Comparison of ENCODE assay signal across 11 cellular contexts in the genomic region with DNA sequence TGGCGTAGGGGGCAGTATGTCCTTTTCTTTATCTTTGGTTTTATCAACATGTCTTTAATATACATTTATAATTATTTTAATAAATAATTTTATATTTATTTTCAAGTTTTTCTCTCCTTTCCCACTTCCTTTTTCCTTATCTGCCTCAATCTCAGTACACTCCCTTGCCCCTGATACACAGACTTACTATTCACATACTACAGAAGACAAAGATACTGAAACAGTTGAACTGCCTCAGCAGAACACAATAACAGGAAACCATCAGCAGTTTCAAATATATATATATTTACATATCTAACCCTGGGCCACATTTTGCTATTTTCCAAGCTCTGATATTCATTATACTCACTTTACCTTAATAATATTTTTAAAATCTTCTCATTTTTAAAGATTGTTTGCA. TPM values are rescaled to one million over a fixed set of nuclear protein-coding genes. Genes with fewer than 3 reads are reported as not detected.
A peak's percentile ranks its signal among the peaks of the same experiment; 100 is the strongest.
DNase-seq lines count a peak whose midpoint lies in the region; ATAC-seq lines count a peak whose summit lies in the region.
"Had no signal": no experiment of that assay in that cellular context is flagged by ENCODE, and none has a peak within 500 bp of the region (broad histone marks: within the 10 kb centered on the region; RNA-seq: fewer than 3 reads in every experiment).

No MANE protein-coding gene starts in this region.

- H3K36me3 Mint-ChIP-seq in activated naive CD4-positive, alpha-beta T cell treated with anti-CD3 and anti-CD28 coated beads for 36 hours (ENCODE audit: low read depth) = peaks cover 34% of the 10 kb centered on the region

- H3K27me3 Mint-ChIP-seq in activated naive CD4-positive, alpha-beta T cell treated with anti-CD3 and anti-CD28 coated beads for 36 hours (ENCODE audit: low read depth) = no peaks in the 10 kb centered on the region

- no peaks in the 10 kb centered on the region for H3K9me3 Mint-ChIP-seq in activated naive CD4-positive, alpha-beta T cell treated with anti-CD3 and anti-CD28 coated beads for 36 hours

- CTCF ChIA-PET in activated naive CD4-positive, alpha-beta T cell treated with anti-CD3 and anti-CD28 coated beads for 36 hours (lab: Charles Lee) = no interaction called here

- H3K4me1 Mint-ChIP-seq in activated naive CD4-positive, alpha-beta T cell treated with anti-CD3 and anti-CD28 coated beads for 36 hours (ENCODE audit: low read depth) = peaks cover 6% of the 10 kb centered on the region

- intact Hi-C loops in activated naive CD4-positive, alpha-beta T cell treated with anti-CD3 and anti-CD28 coated beads for 36 hours (cut with micrococcal nuclease) = no loop called here

- peak; percentile 94 for ATAC-seq in HG02571 (IDR thresholded peaks at IDR 0.05; ENCODE audit: unreplicated experiment)
- ATAC-seq in HG03457 (IDR thresholded peaks at IDR 0.05; ENCODE audit: unreplicated experiment) = peak; percentile 79

- H3K27ac Mint-ChIP-seq in activated naive CD4-positive, alpha-beta T cell treated with anti-CD3 and anti-CD28 coated beads for 36 hours = peak overlapping the region; percentile 66

- H3K4me3 Mint-ChIP-seq in activated naive CD4-positive, alpha-beta T cell treated with anti-CD3 and anti-CD28 coated beads for 36 hours = no peak overlapping the region

- DNase-seq in activated naive CD4-positive, alpha-beta T cell treated with anti-CD3 and anti-CD28 coated beads for 36 hours = no peak
- no peak for DNase-seq in activated naive CD4-positive, alpha-beta T cell (lab: John Stamatoyannopoulos, UW)
- peak; percentile 15 to 29 for DNase-seq in lung microvascular endothelial cell (ENCODE audit: low read depth in 2 of 2)
- DNase-seq in NCI-H2081 treated with DMSO at 0.1 percent for 48 hours (lab: John Stamatoyannopoulos, UW) = no peak
- DNase-seq in activated effector memory CD4-positive, alpha-beta T cell treated with Interleukin-2 at 50 U/mL for 16 hours = no peak
- DNase-seq in NCI-H345 (lab: John Stamatoyannopoulos, UW) = no peak
- DNase-seq: IMR-90, NCI-H446, uterus had no signal

RNA-seq across cellular contexts. Expression of a gene that starts 19.8 kb away (rescaled TPM):
- total RNA-seq in activated naive CD4-positive, alpha-beta T cell treated with anti-CD3 and anti-CD28 coated beads for 36 hours = 10 to 100 TPM; 25.3 to 25.9 TPM
- 26.6 and 32.3 TPM in 2 replicates for total RNA-seq in lung microvascular endothelial cell

Comparison
In these comparisons a context has a peak if more than half of its experiments do, and no peak if none do; other contexts are left out.
1. DNase-seq: peak in lung microvascular endothelial cell (2 of 2); none in activated naive CD4-positive, alpha-beta T cell treated with anti-CD3 and anti-CD28 coated beads for 36 hours (single experiment), activated naive CD4-positive, alpha-beta T cell (0 of 4), NCI-H2081 treated with DMSO at 0.1 percent for 48 hours (single experiment), activated effector memory CD4-positive, alpha-beta T cell treated with Interleukin-2 at 50 U/mL for 16 hours (single experiment) and NCI-H345 (single experiment).